ENCODE assay signal across 8 cellular contexts in the genomic region with DNA sequence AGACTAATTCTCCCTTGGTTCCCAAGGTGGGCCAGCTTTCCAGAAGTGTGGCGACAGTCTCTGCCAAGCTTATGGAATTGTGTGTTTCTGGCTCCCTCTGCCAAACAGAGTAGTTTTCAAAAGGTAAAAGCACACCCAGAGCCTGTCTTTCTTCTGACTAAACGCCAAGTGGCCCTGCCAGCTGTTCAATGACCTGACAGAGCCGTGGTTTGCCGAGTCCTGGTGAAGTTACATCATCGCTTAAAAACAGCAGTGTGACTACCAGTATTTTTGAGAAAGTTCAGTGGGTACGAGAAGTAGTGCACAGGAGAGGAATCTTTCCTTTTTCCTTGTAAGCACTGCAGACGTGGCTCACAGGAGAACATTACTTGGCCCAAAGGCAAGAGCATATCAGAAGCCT. TPM values are rescaled to one million over a fixed set of nuclear protein-coding genes. Genes with fewer than 3 reads are reported as not detected.
DNase-seq lines count a peak whose midpoint lies in the region; ATAC-seq, FAIRE-seq and TF ChIP-seq lines count a peak whose summit lies in the region.

No MANE protein-coding gene starts in this region.

- H3K14ac ChIP-seq in IMR-90 (replicated peaks; ENCODE audit: low read depth, low read length): 0 out of 2 replicates have a peak overlapping the region, but pooled peaks have one; percentile 12

- H3K4me3 ChIP-seq in IMR-90 (ENCODE audit: insufficient read depth, low read depth, low read length) (no peak overlapping the region), astrocyte (ENCODE audit: insufficient read depth, low read depth, low read length) (peak overlapping the region; percentile 38), kidney (ENCODE audit: low read length in 2 of 2) (peak overlapping the region in 1 of 2 donors; percentile 83)

- H3K27me3 ChIP-seq in IMR-90 (ENCODE audit: control insufficient read depth, insufficient read depth, low read length) (no peaks in the 10 kb centered on the region), astrocyte (ENCODE audit: insufficient read depth, low read length) (no peaks in the 10 kb centered on the region)

- BruUV-seq in IMR-90 (replicated peaks; lab: Mats Ljungman, UMichigan): no TSS peak

- H3K56ac ChIP-seq in IMR-90 (ENCODE audit: extremely low read depth, insufficient read depth, low read length): no peak overlapping the region

- peak overlapping the region; percentile 23; the same call in 1 of the 3 replicates for H2BK15ac ChIP-seq in IMR-90 (ENCODE audit: low read depth, low read length)

- H3K27me3 Mint-ChIP-seq in astrocyte (ENCODE audit: low read depth, unreplicated experiment): peaks cover 8% of the 10 kb centered on the region

- no peak overlapping the region for H2BK5ac ChIP-seq in IMR-90 (ENCODE audit: low read depth, low read length, poor library complexity, severe bottlenecking)

- peak overlapping the region; percentile 62; the same call in 1 of the 2 replicates for H4K91ac ChIP-seq in IMR-90 (ENCODE audit: insufficient read depth, low read depth, low read length)

- peak overlapping the region; percentile 30; the same call in 1 of the 2 replicates for H3K27ac ChIP-seq in IMR-90 (ENCODE audit: insufficient read depth, low read length)
- peak overlapping the region; percentile 92 for H3K27ac ChIP-seq in astrocyte (ENCODE audit: low read depth, low read length)
- peak overlapping the region; percentile 88 to 91 for H3K27ac ChIP-seq in kidney (ENCODE audit: low read depth in 2 of 2, low read length in 2 of 2)
- peak overlapping the region; percentile 27 for H3K27ac ChIP-seq in substantia nigra (ENCODE audit: low read depth, low read length, poor library complexity, severe bottlenecking)

- H3K36me3 Mint-ChIP-seq in astrocyte (ENCODE audit: low read depth, unreplicated experiment): no peaks in the 10 kb centered on the region

- H3K9me1 ChIP-seq in IMR-90 (ENCODE audit: insufficient read depth, low read length): peaks cover 14% of the 10 kb centered on the region

- peak overlapping the region; percentile 11; the same call in 1 of the 2 replicates for H3K4me2 ChIP-seq in IMR-90 (ENCODE audit: low read depth, low read length)
- H3K4me2 ChIP-seq in astrocyte (ENCODE audit: low read length): peak overlapping the region; percentile 91

- H2AK9ac ChIP-seq in IMR-90 (replicated peaks; ENCODE audit: low read depth, low read length, poor library complexity): no peak overlapping the region

- dilution Hi-C loops in IMR-90 (cut with HindIII; ENCODE audit: low sequenced_read_pairs, unreplicated experiment): no loop called here

- no peaks in the 10 kb centered on the region; the same call in 1 of the 2 replicates for H4K20me1 ChIP-seq in IMR-90 (ENCODE audit: insufficient read depth, low read length)
- H4K20me1 ChIP-seq in astrocyte (ENCODE audit: insufficient read depth, low read length): peaks cover 19% of the 10 kb centered on the region

- H4K8ac ChIP-seq in IMR-90 (ENCODE audit: low read depth in 2 of 2, low read length in 2 of 2): peak overlapping the region in 1 of 2 experiments; percentile 55; a peak in 1 of 4 replicates

- no peak for FAIRE-seq in astrocyte (lab: Jason Lieb, UNC)
- FAIRE-seq in kidney (lab: Jason Lieb, UNC): no peak

- no peak for TF ChIP-seq POLR2A in IMR-90 (IDR thresholded peaks at IDR 0.05; ENCODE audit: low read depth, low read length)

- no peaks in the 10 kb centered on the region for H3K9me3 Mint-ChIP-seq in astrocyte (ENCODE audit: unreplicated experiment)

- no peaks in the 10 kb centered on the region for H3K9me3 ChIP-seq in IMR-90 (ENCODE audit: control insufficient read depth, insufficient read depth, low read length)
- no peaks in the 10 kb centered on the region for H3K9me3 ChIP-seq in astrocyte (ENCODE audit: insufficient read depth, low read depth, low read length)
- no peaks in the 10 kb centered on the region for H3K9me3 ChIP-seq in kidney (ENCODE audit: control insufficient read depth in 1 of 2, low read length in 2 of 2)

- peak; percentile 55 for DNase-seq in Ammon's horn (ENCODE audit: low spot score)
- DNase-seq in IMR-90: peak; percentile 86
- DNase-seq in astrocyte (ENCODE audit: low read depth): peak; percentile 86
- peak; percentile 83 for DNase-seq in kidney
- DNase-seq in substantia nigra (lab: John Stamatoyannopoulos, UW): peak in 19 of 49 donors; percentile 17 to 68 (median 34)
- DNase-seq in cerebellar nuclear complex (lab: John Stamatoyannopoulos, UW): no peak

- peaks cover 47% of the 10 kb centered on the region for H3K79me2 ChIP-seq in astrocyte (ENCODE audit: insufficient read depth, low read length)

- H3K4me1 ChIP-seq in IMR-90 (ENCODE audit: control insufficient read depth, insufficient read depth, low read length): peaks cover 23% of the 10 kb centered on the region
- peaks cover 40% of the 10 kb centered on the region for H3K4me1 ChIP-seq in astrocyte (ENCODE audit: insufficient read depth, low read length)
- H3K4me1 ChIP-seq in kidney (ENCODE audit: control insufficient read depth in 1 of 2, insufficient read depth in 1 of 2, low read depth in 1 of 2, low read length in 2 of 2): peaks cover 31 to 46% of the 10 kb centered on the region in 2 donors

- H3K4me1 Mint-ChIP-seq in astrocyte (ENCODE audit: low read depth, unreplicated experiment): peaks cover 26% of the 10 kb centered on the region

- CTCF ChIA-PET in IMR-90 (lab: Yijun Ruan, JAX): no interaction called here

- ATAC-seq in IMR-90 (ENCODE audit: low read depth): no peak
- ATAC-seq in HG03139 (IDR thresholded peaks at IDR 0.05; ENCODE audit: unreplicated experiment): no peak
- ATAC-seq in GM21528 (IDR thresholded peaks at IDR 0.05; ENCODE audit: low FRiP score, unreplicated experiment): no peak

- WGBS in IMR-90 (ENCODE audit: extremely low coverage in 2 of 2, insufficient read length in 1 of 2), 2 experiments: 44% methylated on average over 4 of the region's 7 CpGs; no CpG with 5 or more reads in 1 of the 2 experiments

- H3K4ac ChIP-seq in IMR-90 (ENCODE audit: low read depth, low read length): no peak overlapping the region; the same call in 1 of the 2 replicates

- H4K5ac ChIP-seq in IMR-90 (ENCODE audit: low read depth, low read length): no peak overlapping the region

- H3K27ac Mint-ChIP-seq in astrocyte (ENCODE audit: unreplicated experiment): peak overlapping the region; percentile 94

- intact Hi-C loops in IMR-90 (cut with micrococcal nuclease) (loop anchor here (5.0 to 10.0 kb wide), 2 partner anchors 146 to 612 kb away; no protein-coding TSS in a partner anchor), kidney (cut with DNase I) (no loop called here)

- H3K4me3 Mint-ChIP-seq in astrocyte (ENCODE audit: unreplicated experiment): peak overlapping the region; percentile 85

- H2AFZ ChIP-seq in IMR-90 (replicated peaks; ENCODE audit: low read length, poor library complexity): no peak overlapping the region
- H2AFZ ChIP-seq in astrocyte (ENCODE audit: low read depth, low read length): no peak overlapping the region

- no peak overlapping the region for H3K18ac ChIP-seq in IMR-90 (ENCODE audit: low read depth, low read length)

- H2BK20ac ChIP-seq in IMR-90 (ENCODE audit: low read depth, low read length): no peak overlapping the region; the same call in 1 of the 2 replicates

- peaks cover 20 to 56% of the 10 kb centered on the region in 2 experiments for H3K79me1 ChIP-seq in IMR-90 (ENCODE audit: low read depth in 1 of 2, low read length in 2 of 2)

- H2BK120ac ChIP-seq in IMR-90 (ENCODE audit: low read depth, low read length): peak overlapping the region; percentile 77; the same call in 1 of the 2 replicates

- in situ Hi-C loops in IMR-90 (cut with MboI; ENCODE audit: low sequenced_read_pairs): no loop called here

- POLR2A ChIA-PET in IMR-90 (lab: Charles Lee; ENCODE audit: unreplicated experiment): no interaction called here

- no peak for TF ChIP-seq CTCF in IMR-90 (conservative IDR thresholded peaks at IDR 0.05; ENCODE audit: low read depth, low read length)
- TF ChIP-seq CTCF in astrocyte (IDR thresholded peaks at IDR 0.05; ENCODE audit: insufficient read depth, low read depth, low read length): no peak
- TF ChIP-seq CTCF in kidney (IDR thresholded peaks at IDR 0.05; ENCODE audit: borderline replicate concordance, extremely low read depth, insufficient read depth): no peak

- H3K9ac ChIP-seq in IMR-90 (ENCODE audit: low read depth, low read length) (no peak overlapping the region), astrocyte (ENCODE audit: low read length) (peak overlapping the region; percentile 94), kidney (ENCODE audit: low read length in 2 of 2) (peak overlapping the region in 1 of 2 donors; percentile 97)

- H3K36me3 ChIP-seq in IMR-90 (ENCODE audit: control insufficient read depth, insufficient read depth, low read length): no peaks in the 10 kb centered on the region
- no peaks in the 10 kb centered on the region for H3K36me3 ChIP-seq in astrocyte (ENCODE audit: insufficient read depth, low read length)
- H3K36me3 ChIP-seq in kidney (ENCODE audit: control insufficient read depth in 1 of 2, insufficient read depth in 2 of 2, low read length in 2 of 2): no peaks in the 10 kb centered on the region

- peak overlapping the region; percentile 50; the same call in 1 of the 2 replicates for H2AK5ac ChIP-seq in IMR-90 (ENCODE audit: low read depth, low read length)

- TF ChIP-seq RAD21 in IMR-90 (IDR thresholded peaks at IDR 0.05; ENCODE audit: low read length): no peak

- no peak overlapping the region for H3K23ac ChIP-seq in IMR-90 (ENCODE audit: low read depth, low read length)

TF ChIP-seq in IMR-90, 13 proteins besides CTCF, POLR2A, EP300 and RAD21 (continues in another document):
- TF ChIP-seq MAFK (IDR thresholded peaks at IDR 0.05; ENCODE audit: low read depth, low read length) (no peak), BHLHE40 (IDR thresholded peaks at IDR 0.05; ENCODE audit: low read depth, low read length) (no peak)

RNA-seq across cellular contexts. Expression of a gene that starts 1.9 kb away (rescaled TPM):
- total RNA-seq in IMR-90 (2012; rRNA removed): 2.8 and 3.2 TPM in 2 replicates
- 1.7 and 2.1 TPM in 2 replicates for polyA plus RNA-seq in IMR-90 (2012; rRNA removed)
- 0.60 and 0.80 TPM in 2 replicates for polyA plus RNA-seq in IMR-90 (2012; cell fraction: cytosol; rRNA removed)
- polyA plus RNA-seq in IMR-90 (2012; cell fraction: nucleus; rRNA removed; ENCODE audit: low replicate concordance): 4.5 and 5.2 TPM in 2 replicates
- total RNA-seq in astrocyte: 2.0 and 3.5 TPM in 2 replicates
- 28.4 TPM for total RNA-seq in kidney
- 1.8 TPM for polyA plus RNA-seq in kidney (ENCODE audit: insufficient read depth, low read depth, low replicate concordance)

RNA-seq across cellular contexts. Expression of a gene that starts 33.8 kb away (rescaled TPM):
- total RNA-seq in IMR-90 (2012; rRNA removed) (5.9 and 6.9 TPM in 2 replicates), astrocyte (17.8 and 19.6 TPM in 2 replicates), kidney (24.2 TPM)
- polyA plus RNA-seq in IMR-90 (2012; rRNA removed) (6.0 and 8.3 TPM in 2 replicates), kidney (ENCODE audit: insufficient read depth, low read depth, low replicate concordance) (6.4 TPM)
- polyA plus RNA-seq in IMR-90 (2012; cell fraction: cytosol; rRNA removed): 2.4 and 4.0 TPM in 2 replicates
- 6.0 and 8.0 TPM in 2 replicates for polyA plus RNA-seq in IMR-90 (2012; cell fraction: nucleus; rRNA removed; ENCODE audit: low replicate concordance)

RNA-seq across cellular contexts. Expression of a gene that starts 46.7 kb away (rescaled TPM):
- 1.3 and 1.4 TPM in 2 replicates for total RNA-seq in IMR-90 (2012; rRNA removed)
- 3.3 TPM in 2 replicates for polyA plus RNA-seq in IMR-90 (2012; rRNA removed)
- polyA plus RNA-seq in IMR-90 (2012; cell fraction: cytosol; rRNA removed): 3.6 and 6.2 TPM in 2 replicates
- 9.5 and 25.2 TPM in 2 replicates for polyA plus RNA-seq in IMR-90 (2012; cell fraction: nucleus; rRNA removed; ENCODE audit: low replicate concordance)
- 1.3 and 3.0 TPM in 2 replicates for total RNA-seq in astrocyte
- 5.2 TPM for total RNA-seq in kidney
- 5.5 TPM for polyA plus RNA-seq in kidney (ENCODE audit: insufficient read depth, low read depth, low replicate concordance)

Comparison
In these comparisons a context has a peak if more than half of its experiments do, and no peak if none do; other contexts are left out.
1. DNase-seq: peak in Ammon's horn (single experiment), IMR-90 (single experiment), astrocyte (single experiment) and kidney (single experiment); none in cerebellar nuclear complex (0 of 2).
2. H3K27ac ChIP-seq: peak in every context shown above with its lines; median percentile 92 in astrocyte; 90 in kidney; 30 in IMR-90; 27 in substantia nigra.